In genomic region chr7:129958643-129959479, GRCh38 we compare ENCODE assay signal across 10 cellular contexts. TPM values are rescaled to one million over a fixed set of nuclear protein-coding genes. Genes with fewer than 3 reads are reported as not detected.
DNase-seq lines count a peak whose midpoint lies in the region; ATAC-seq and TF ChIP-seq lines count a peak whose summit lies in the region.
"Had no signal": no experiment of that assay in that cellular context is flagged by ENCODE, and none has a peak within 500 bp of the region (broad histone marks: within the 10 kb centered on the region; RNA-seq: fewer than 3 reads in every experiment).

No MANE protein-coding gene starts in this region.

- H3K9me3 ChIP-seq in BE2C, result no peaks in the 10 kb centered on the region
- H3K9me3 ChIP-seq in CD4-positive, alpha-beta memory T cell (ENCODE audit: control insufficient read depth in 1 of 2, low read length in 2 of 2), result no peaks in the 10 kb centered on the region

- no peak overlapping the region for H3K27ac ChIP-seq in CD4-positive, alpha-beta memory T cell (ENCODE audit: low read depth, low read length)
- H3K27ac ChIP-seq: VCaP had no signal

- H3K4me1 ChIP-seq in BE2C, result no peaks in the 10 kb centered on the region; the same call in 1 of the 2 replicates
- no peaks in the 10 kb centered on the region for H3K4me1 ChIP-seq in CD4-positive, alpha-beta memory T cell (ENCODE audit: insufficient read depth, low read length)

- CTCF ChIA-PET in CD4-positive, alpha-beta memory T cell (lab: Charles Lee; ENCODE audit: partially characterized antibody), result no interaction called here

- ATAC-seq in GM19455 (IDR thresholded peaks at IDR 0.05; ENCODE audit: unreplicated experiment), result no peak

- H3K36me3 ChIP-seq in BE2C, result no peaks in the 10 kb centered on the region
- no peaks in the 10 kb centered on the region for H3K36me3 ChIP-seq in CD4-positive, alpha-beta memory T cell (ENCODE audit: insufficient read depth, low read length)

- no peak for TF ChIP-seq POLR2A in NB4 (IDR thresholded peaks at IDR 0.05; ENCODE audit: extremely low read depth, insufficient read length)

- TF ChIP-seq CTCF in BE2C (IDR thresholded peaks at IDR 0.05; ENCODE audit: low read depth, low read length), result no peak
- no peak for TF ChIP-seq CTCF in NB4 (IDR thresholded peaks at IDR 0.05; ENCODE audit: low read depth, low read length)
- no peak for TF ChIP-seq CTCF in mesothelial cell of epicardium (IDR thresholded peaks at IDR 0.05; ENCODE audit: unreplicated experiment)

- no peaks in the 10 kb centered on the region for H3K27me3 ChIP-seq in BE2C
- H3K27me3 ChIP-seq in CD4-positive, alpha-beta memory T cell (ENCODE audit: insufficient read depth, low read length), result no peaks in the 10 kb centered on the region

- peaks cover 19% of the 10 kb centered on the region for H3K4me1 Mint-ChIP-seq in dendritic cell treated with granulocyte-macrophage colony-stimulating factor and Interleukin-4, amounts not matched to agents 40 ng/mL and 50 ng/mL, for 4 days (ENCODE audit: low read depth)
- H3K4me1 Mint-ChIP-seq in mesothelial cell of epicardium, result peaks cover 22% of the 10 kb centered on the region
- no peaks in the 10 kb centered on the region for H3K4me1 Mint-ChIP-seq in CD4-positive, alpha-beta memory T cell

- no peak overlapping the region for H3K4me3 Mint-ChIP-seq in dendritic cell treated with granulocyte-macrophage colony-stimulating factor and Interleukin-4, amounts not matched to agents 40 ng/mL and 50 ng/mL, for 4 days
- H3K4me3 Mint-ChIP-seq in mesothelial cell of epicardium, result no peak overlapping the region
- H3K4me3 Mint-ChIP-seq in CD4-positive, alpha-beta memory T cell, result no peak overlapping the region

- intact Hi-C loops in dendritic cell treated with granulocyte-macrophage colony-stimulating factor and Interleukin-4, amounts not matched to agents 40 ng/mL and 50 ng/mL, for 4 days (cut with micrococcal nuclease), result loop anchor here (10.0 kb wide), 1 partner anchor 344 kb away; the partner anchor contains the start of gene NRF1
- intact Hi-C loops in CD4-positive, alpha-beta memory T cell (cut with micrococcal nuclease), result no loop called here

- H3K27ac Mint-ChIP-seq in dendritic cell treated with granulocyte-macrophage colony-stimulating factor and Interleukin-4, amounts not matched to agents 40 ng/mL and 50 ng/mL, for 4 days, result peak overlapping the region; percentile 14
- H3K27ac Mint-ChIP-seq in mesothelial cell of epicardium, result peak overlapping the region; percentile 85
- peak overlapping the region in 1 of 7 donors; percentile 61 for H3K27ac Mint-ChIP-seq in CD4-positive, alpha-beta memory T cell

- no peak overlapping the region for H3K4me3 ChIP-seq in BE2C (ENCODE audit: low read depth, low read length)
- H3K4me3 ChIP-seq in NB4 (ENCODE audit: low read depth, low read length), result no peak overlapping the region
- H3K4me3 ChIP-seq in CD4-positive, alpha-beta memory T cell (ENCODE audit: low read length in 2 of 2), result no peak overlapping the region

- DNase-seq in BE2C, result peak; percentile 72
- DNase-seq in NB4 (ENCODE audit: low read depth), result peak; percentile 97
- no peak for DNase-seq in mesothelial cell of epicardium (ENCODE audit: low spot score in 2 of 2, unreplicated experiment in 2 of 2)
- DNase-seq in activated naive CD4-positive, alpha-beta T cell treated with anti-CD3 and anti-CD28 coated beads, Interleukin-2, amount 50 U/mL, for 16 hours, result no peak
- DNase-seq in CD4-positive, alpha-beta memory T cell, result no peak
- no peak for DNase-seq in KG1 (lab: John Stamatoyannopoulos, UW)

- H3K36me3 Mint-ChIP-seq in dendritic cell treated with granulocyte-macrophage colony-stimulating factor and Interleukin-4, amounts not matched to agents 40 ng/mL and 50 ng/mL, for 4 days (ENCODE audit: low read depth), result no peaks in the 10 kb centered on the region
- no peaks in the 10 kb centered on the region for H3K36me3 Mint-ChIP-seq in mesothelial cell of epicardium
- H3K36me3 Mint-ChIP-seq in CD4-positive, alpha-beta memory T cell, result no peaks in the 10 kb centered on the region
- H3K36me3 Mint-ChIP-seq: naive B cell had no signal

- H3K27me3 Mint-ChIP-seq in dendritic cell treated with granulocyte-macrophage colony-stimulating factor and Interleukin-4, amounts not matched to agents 40 ng/mL and 50 ng/mL, for 4 days, result peaks cover 10% of the 10 kb centered on the region
- H3K27me3 Mint-ChIP-seq in mesothelial cell of epicardium (ENCODE audit: low read depth), result no peaks in the 10 kb centered on the region
- H3K27me3 Mint-ChIP-seq in CD4-positive, alpha-beta memory T cell, result no peaks in the 10 kb centered on the region
- H3K27me3 Mint-ChIP-seq: naive B cell had no signal

- POLR2A ChIA-PET in CD4-positive, alpha-beta memory T cell (lab: Charles Lee; ENCODE audit: partially characterized antibody), result interaction anchor here (1.0 kb wide), 1 partner anchor 10 kb away, joined by 3 read pairs; no protein-coding TSS in a partner anchor

- H3K9me3 Mint-ChIP-seq in dendritic cell treated with granulocyte-macrophage colony-stimulating factor and Interleukin-4, amounts not matched to agents 40 ng/mL and 50 ng/mL, for 4 days, result no peaks in the 10 kb centered on the region
- H3K9me3 Mint-ChIP-seq in mesothelial cell of epicardium, result no peaks in the 10 kb centered on the region
- H3K9me3 Mint-ChIP-seq in CD4-positive, alpha-beta memory T cell, result no peaks in the 10 kb centered on the region
- H3K9me3 Mint-ChIP-seq: naive B cell had no signal

RNA-seq across cellular contexts. Expression of gene UBE2H, which starts 6.1 kb away (rescaled TPM):
- 63.3 TPM for polyA plus RNA-seq in BE2C (2012; ENCODE audit: insufficient read depth, insufficient read length, low read depth)
- total RNA-seq in mesothelial cell of epicardium, result 95.9 to 104 TPM (median 99.1 TPM) in 3 replicates
- total RNA-seq in CD4-positive, alpha-beta memory T cell, result 10 to 100 TPM; 42.6 to 43.8 TPM
- polyA plus RNA-seq in CD4-positive, alpha-beta memory T cell, result 10 to 100 TPM; 45.8 to 56.6 TPM

Comparison
In these comparisons a context has a peak if more than half of its experiments do, and no peak if none do; other contexts are left out.
1. DNase-seq: peak in BE2C (single experiment) and NB4 (single experiment); none in mesothelial cell of epicardium (0 of 2), activated naive CD4-positive, alpha-beta T cell treated with anti-CD3 and anti-CD28 coated beads, Interleukin-2, amount 50 U/mL, for 16 hours (single experiment), CD4-positive, alpha-beta memory T cell (0 of 5) and KG1 (single experiment).